ENCODE assay signal across 13 cellular contexts in the genomic region with DNA sequence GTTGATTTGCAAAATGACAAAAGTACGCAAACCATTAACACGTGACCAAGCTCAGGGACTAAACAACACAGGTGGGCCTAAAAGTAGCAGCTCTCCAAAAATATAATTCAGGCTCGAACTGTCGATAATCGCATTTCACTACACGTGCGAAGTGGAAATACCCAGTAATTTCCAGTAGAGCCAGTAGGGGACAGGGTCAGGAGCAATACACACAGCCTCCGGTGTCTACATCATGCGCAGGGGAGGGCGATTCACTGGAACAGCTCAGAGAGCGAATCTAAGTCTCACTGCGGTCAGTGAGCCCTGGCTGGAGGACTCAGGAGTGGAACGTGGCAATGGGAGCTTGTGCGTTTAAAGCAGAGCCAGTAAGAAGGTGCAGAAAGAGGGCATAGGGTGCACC.
"Had no signal": no experiment of that assay in that cellular context is flagged by ENCODE, and none has a peak within 500 bp of the region (broad histone marks: within the 10 kb centered on the region; RNA-seq: fewer than 3 reads in every experiment).

No MANE protein-coding gene starts in this region.

- H3K4me3 Mint-ChIP-seq: activated naive CD8-positive, alpha-beta T cell treated with anti-CD3 and anti-CD28 coated beads, Interleukin-2, amount 50 U/mL, for 24 hours had no signal

- ATAC-seq: activated naive CD8-positive, alpha-beta T cell treated with anti-CD3 and anti-CD28 coated beads, Interleukin-2, amount 50 U/mL, for 24 hours; sciatic nerve had no signal

- H3K9me3 ChIP-seq: ascending aorta, heart right ventricle, neutrophil, upper lobe of left lung had no signal

- H3K27me3 ChIP-seq: ascending aorta, heart right ventricle, neutrophil, upper lobe of left lung had no signal

- H3K9me3 Mint-ChIP-seq: activated naive CD8-positive, alpha-beta T cell treated with anti-CD3 and anti-CD28 coated beads, Interleukin-2, amount 50 U/mL, for 24 hours had no signal

- H3K4me1 ChIP-seq: ascending aorta had no signal

- H3K27ac Mint-ChIP-seq: activated naive CD8-positive, alpha-beta T cell treated with anti-CD3 and anti-CD28 coated beads, Interleukin-2, amount 50 U/mL, for 24 hours had no signal

- H3K4me3 ChIP-seq: ascending aorta, heart right ventricle, upper lobe of left lung had no signal

- DNase-seq: activated CD4-positive, alpha-beta T cell treated with anti-CD3 and anti-CD28 coated beads for 48 hours; activated CD8-positive, alpha-beta memory T cell treated with anti-CD3 and anti-CD28 coated beads for 24 hours; activated naive CD4-positive, alpha-beta T cell treated with Interleukin-2 at 50 U/mL for 16 hours; activated naive CD8-positive, alpha-beta T cell treated with anti-CD3 and anti-CD28 coated beads, Interleukin-2, amount 50 U/mL, for 24 hours; foreskin melanocyte; heart right ventricle; kidney; stimulated activated naive CD4-positive, alpha-beta T cell treated with Interleukin-2 at 50 U/mL for 16 hours; T1000; upper lobe of left lung had no signal

- H3K27me3 Mint-ChIP-seq: activated naive CD8-positive, alpha-beta T cell treated with anti-CD3 and anti-CD28 coated beads, Interleukin-2, amount 50 U/mL, for 24 hours had no signal

- H3K27ac ChIP-seq: ascending aorta, heart right ventricle, neutrophil, upper lobe of left lung had no signal
